In the genomic region with DNA sequence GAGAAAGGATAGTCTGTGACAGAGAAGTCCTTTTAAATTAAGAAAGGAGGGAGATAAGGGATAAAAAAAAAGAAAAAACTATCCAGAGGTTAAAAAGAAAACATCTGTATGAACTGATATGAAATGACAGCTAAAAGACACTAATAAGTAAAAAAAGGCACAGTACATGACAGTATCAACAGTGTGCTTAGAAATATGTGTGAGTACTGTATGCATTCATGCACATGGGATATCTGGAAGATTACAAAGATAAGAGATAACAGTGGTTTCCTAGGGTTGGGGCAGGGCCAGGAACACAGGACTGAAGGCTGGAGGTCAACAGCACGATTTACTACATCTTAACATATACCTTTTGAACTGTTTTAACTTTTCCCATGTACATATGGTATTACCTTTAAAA, we compare ENCODE assay signal across 13 cellular contexts. TPM values are rescaled to one million over a fixed set of nuclear protein-coding genes. Genes with fewer than 3 reads are reported as not detected.
A peak's percentile ranks its signal among the peaks of the same experiment; 100 is the strongest.
DNase-seq lines count a peak whose midpoint lies in the region; TF ChIP-seq lines count a peak whose summit lies in the region.
"Had no signal": no experiment of that assay in that cellular context is flagged by ENCODE, and none has a peak within 500 bp of the region (broad histone marks: within the 10 kb centered on the region; RNA-seq: fewer than 3 reads in every experiment).

No MANE protein-coding gene starts in this region.

- H3K4me3 ChIP-seq in Peyer's patch (peak overlapping the region in 1 of 4 donors; percentile 8), endodermal cell (ENCODE audit: low read length) (peak overlapping the region; percentile 32), subcutaneous abdominal adipose tissue (ENCODE audit: low read depth in 1 of 5, low read length in 5 of 5) (no peak overlapping the region)
- H3K4me3 ChIP-seq: esophagus squamous epithelium, pancreas had no signal

- peak overlapping the region in 3 of 4 donors; percentile 15 to 61 (median 30) for H3K27ac ChIP-seq in Peyer's patch
- no peak overlapping the region for H3K27ac ChIP-seq in endodermal cell (ENCODE audit: low read depth, low read length)
- peak overlapping the region; percentile 5 for H3K27ac ChIP-seq in subcutaneous abdominal adipose tissue (ENCODE audit: low read depth, low read length)

- TF ChIP-seq POLR2A in Peyer's patch (IDR thresholded peaks at IDR 0.05) = no peak

- H3K4me3 Mint-ChIP-seq in endodermal cell = peak overlapping the region; percentile 39

- H3K36me3 ChIP-seq in Peyer's patch (no peaks in the 10 kb centered on the region), endodermal cell (ENCODE audit: control insufficient read depth, insufficient read depth, low read length) (no peaks in the 10 kb centered on the region), subcutaneous abdominal adipose tissue (ENCODE audit: control insufficient read depth in 5 of 5, insufficient read depth in 5 of 5, low read length in 5 of 5) (no peaks in the 10 kb centered on the region)
- H3K36me3 ChIP-seq: BE2C, pancreas had no signal

- H3K36me3 Mint-ChIP-seq in endodermal cell (ENCODE audit: low read depth) = peaks cover 12% of the 10 kb centered on the region

- TF ChIP-seq CTCF in Peyer's patch (IDR thresholded peaks at IDR 0.05) (no peak), endodermal cell (conservative IDR thresholded peaks at IDR 0.05) (no peak)

- H3K4me1 ChIP-seq in Peyer's patch (peaks cover 0 to 59% (median 26%) of the 10 kb centered on the region in 4 donors), endodermal cell (ENCODE audit: control insufficient read depth, insufficient read depth, low read length) (peaks cover 13% of the 10 kb centered on the region), subcutaneous abdominal adipose tissue (ENCODE audit: control insufficient read depth in 5 of 5, insufficient read depth in 5 of 5, low read length in 5 of 5) (peaks cover 4 to 68% (median 63%) of the 10 kb centered on the region in 5 donors)
- H3K4me1 ChIP-seq: BE2C had no signal

- peaks cover 52% of the 10 kb centered on the region for H3K4me1 Mint-ChIP-seq in endodermal cell

- H3K9me3 ChIP-seq in Peyer's patch = no peaks in the 10 kb centered on the region
- no peaks in the 10 kb centered on the region for H3K9me3 ChIP-seq in endodermal cell (ENCODE audit: control insufficient read depth, low read length)
- H3K9me3 ChIP-seq in subcutaneous abdominal adipose tissue (ENCODE audit: control insufficient read depth in 5 of 5, low read length in 5 of 5) = no peaks in the 10 kb centered on the region
- H3K9me3 ChIP-seq: BE2C, esophagus squamous epithelium, pancreas had no signal

- peak; percentile 58 for DNase-seq in activated effector memory CD4-positive, alpha-beta T cell treated with anti-CD3 and anti-CD28 coated beads, Interleukin-2, amount 50 U/mL, for 16 hours
- no peak for DNase-seq in activated effector memory CD4-positive, alpha-beta T cell treated with Interleukin-2 at 50 U/mL for 16 hours
- DNase-seq in Peyer's patch = no peak
- no peak for DNase-seq in endodermal cell
- no peak for DNase-seq in C1 segment of cervical spinal cord (lab: John Stamatoyannopoulos, UW)
- no peak for DNase-seq in G401 (ENCODE audit: low spot score)
- no peak for DNase-seq in cortex of kidney (lab: John Stamatoyannopoulos, UW)
- DNase-seq: BE2C; esophagus squamous epithelium; pancreas; PC-3; stimulated activated CD4-positive, alpha-beta T cell treated with anti-CD3 and anti-CD28 coated beads, Interleukin-4, amount 100 ng/mL, for 1 hour had no signal

- no peaks in the 10 kb centered on the region for H3K27me3 Mint-ChIP-seq in endodermal cell (ENCODE audit: insufficient read depth)

- 67% methylated on average over 1 of the region's 1 CpG; no CpG with 5 or more reads in 1 of the 2 experiments for WGBS in endodermal cell (ENCODE audit: insufficient coverage in 1 of 2, insufficient read length in 1 of 2), 2 experiments

- H3K27ac Mint-ChIP-seq in endodermal cell = no peak overlapping the region

- H3K27me3 ChIP-seq in Peyer's patch (no peaks in the 10 kb centered on the region), endodermal cell (ENCODE audit: control insufficient read depth, insufficient read depth, low read length, poor library complexity, severe bottlenecking) (no peaks in the 10 kb centered on the region), subcutaneous abdominal adipose tissue (ENCODE audit: control insufficient read depth in 5 of 5, insufficient read depth in 4 of 5, low read length in 5 of 5) (no peaks in the 10 kb centered on the region)
- H3K27me3 ChIP-seq: BE2C, esophagus squamous epithelium, pancreas had no signal

- in situ Hi-C loops in G401 (cut with HindIII; ENCODE audit: low sequenced_read_pairs) = no loop called here

- H3K9ac ChIP-seq in endodermal cell (ENCODE audit: extremely low read depth, low read length, poor library complexity, severe bottlenecking) (no peak overlapping the region), subcutaneous abdominal adipose tissue (ENCODE audit: low read length in 5 of 5) (peak overlapping the region in 1 of 5 donors; percentile 19)

- peaks cover 5% of the 10 kb centered on the region for H3K9me3 Mint-ChIP-seq in endodermal cell

RNA-seq across cellular contexts. Expression of a gene that starts 13.3 kb away (rescaled TPM):
- total RNA-seq in Peyer's patch = 100 to 1,000 TPM; 103 to 165 (median 122) TPM
- total RNA-seq in endodermal cell = 100 to 1,000 TPM; 211 TPM
- 159 TPM for polyA plus RNA-seq in endodermal cell (2013, experiment 1 of 2)
- polyA plus RNA-seq in endodermal cell (2013, experiment 2 of 2) = 160 TPM
- total RNA-seq in G401 (2014; rRNA removed; shearing (Covaris generic)) = 280 and 436 TPM in 2 replicates
